ENCODE assay signal across 9 cellular contexts in genomic region chr18:25352629-25353005, GRCh38. TPM values are rescaled to one million over a fixed set of nuclear protein-coding genes. Genes with fewer than 3 reads are reported as not detected.
DNase-seq lines count a peak whose midpoint lies in the region; ATAC-seq lines count a peak whose summit lies in the region.
"Had no signal": no experiment of that assay in that cellular context is flagged by ENCODE, and none has a peak within 500 bp of the region (broad histone marks: within the 10 kb centered on the region; RNA-seq: fewer than 3 reads in every experiment).

No MANE protein-coding gene starts in this region.

- H3K27ac Mint-ChIP-seq in T-cell: no peak overlapping the region
- H3K27ac Mint-ChIP-seq in stimulated activated naive CD8-positive, alpha-beta T cell treated with anti-CD3 and anti-CD28 coated beads, Interleukin-15, amount 100 ng/mL, for 72 hours: no peak overlapping the region

- H3K27me3 Mint-ChIP-seq in T-cell: peaks cover 22 to 56% of the 10 kb centered on the region in 2 donors
- peaks cover 49% of the 10 kb centered on the region for H3K27me3 Mint-ChIP-seq in stimulated activated naive CD8-positive, alpha-beta T cell treated with anti-CD3 and anti-CD28 coated beads, Interleukin-15, amount 100 ng/mL, for 72 hours

- H3K4me1 ChIP-seq in iPS-15b (ENCODE audit: control insufficient read depth, insufficient read depth, low read length) (no peaks in the 10 kb centered on the region), skeletal muscle tissue (ENCODE audit: control insufficient read depth in 3 of 3, insufficient read depth in 3 of 3, low read length in 3 of 3) (peaks cover 0 to 10% (median 6%) of the 10 kb centered on the region in 3 donors)

- CTCF ChIA-PET in T-cell (lab: Charles Lee): no interaction called here

- H3K27ac ChIP-seq in skeletal muscle tissue (ENCODE audit: low read depth, low read length): no peak overlapping the region

- no peak for DNase-seq in T-cell
- DNase-seq in germinal center (ENCODE audit: low spot score): no peak
- no peak for DNase-seq in stimulated activated naive CD8-positive, alpha-beta T cell treated with anti-CD3 and anti-CD28 coated beads, Interleukin-15, amount 100 ng/mL, for 72 hours
- no peak for DNase-seq in putamen (ENCODE audit: low spot score)
- no peak for DNase-seq in kidney tubule cell (ENCODE audit: low spot score)

- H3K9me3 Mint-ChIP-seq in T-cell: no peaks in the 10 kb centered on the region
- no peaks in the 10 kb centered on the region for H3K9me3 Mint-ChIP-seq in stimulated activated naive CD8-positive, alpha-beta T cell treated with anti-CD3 and anti-CD28 coated beads, Interleukin-15, amount 100 ng/mL, for 72 hours

- H3K9me3 ChIP-seq in iPS-15b (ENCODE audit: control insufficient read depth, insufficient read depth, low read length) (no peaks in the 10 kb centered on the region), skeletal muscle tissue (ENCODE audit: control insufficient read depth in 3 of 3, low read length in 3 of 3) (no peaks in the 10 kb centered on the region)
- H3K9me3 ChIP-seq: adrenal gland had no signal

- no peaks in the 10 kb centered on the region for H3K36me3 Mint-ChIP-seq in T-cell

- no peaks in the 10 kb centered on the region for H3K36me3 ChIP-seq in iPS-15b (ENCODE audit: control insufficient read depth, insufficient read depth, low read length)
- no peaks in the 10 kb centered on the region for H3K36me3 ChIP-seq in skeletal muscle tissue (ENCODE audit: control insufficient read depth in 3 of 3, insufficient read depth in 3 of 3, low read length in 3 of 3)
- H3K36me3 ChIP-seq: adrenal gland had no signal

- no peak for ATAC-seq in T-cell (replicated peaks in 1 of 4)
- ATAC-seq in stimulated activated naive CD8-positive, alpha-beta T cell treated with anti-CD3 and anti-CD28 coated beads, Interleukin-15, amount 100 ng/mL, for 72 hours: no peak

- H3K27me3 ChIP-seq in iPS-15b (ENCODE audit: control insufficient read depth, insufficient read depth, low read length) (peaks cover 41% of the 10 kb centered on the region), skeletal muscle tissue (ENCODE audit: control insufficient read depth in 3 of 3, insufficient read depth in 3 of 3, low read length in 3 of 3) (peaks cover 0 to 6% (median 5%) of the 10 kb centered on the region in 3 donors)
- H3K27me3 ChIP-seq: adrenal gland had no signal

- POLR2A ChIA-PET in T-cell (lab: Charles Lee): no interaction called here

- H3K4me3 ChIP-seq in GM08714 (ENCODE audit: low read length) (peak overlapping the region; percentile 42; the same call in 1 of the 2 replicates), iPS-15b (ENCODE audit: low read depth, low read length) (peak overlapping the region; percentile 49), skeletal muscle tissue (ENCODE audit: low read length in 3 of 3) (peak overlapping the region; percentile 31 to 75 (median 51))

- peak overlapping the region; percentile 55 to 85 (median 62) for H3K4me3 Mint-ChIP-seq in T-cell
- peak overlapping the region in 1 of 2 donors; percentile 60 for H3K4me3 Mint-ChIP-seq in stimulated activated naive CD8-positive, alpha-beta T cell treated with anti-CD3 and anti-CD28 coated beads, Interleukin-15, amount 100 ng/mL, for 72 hours

- peaks cover 13 to 20% (median 19%) of the 10 kb centered on the region in 3 donors for H3K4me1 Mint-ChIP-seq in T-cell
- peaks cover 17% of the 10 kb centered on the region for H3K4me1 Mint-ChIP-seq in stimulated activated naive CD8-positive, alpha-beta T cell treated with anti-CD3 and anti-CD28 coated beads, Interleukin-15, amount 100 ng/mL, for 72 hours

- H3K9ac ChIP-seq in iPS-15b (ENCODE audit: low read depth, low read length): no peak overlapping the region
- peak overlapping the region; percentile 30 to 59 (median 54) for H3K9ac ChIP-seq in skeletal muscle tissue (ENCODE audit: low read depth in 1 of 3, low read length in 3 of 3)

RNA-seq across cellular contexts. Expression of gene ZNF521, which starts 0.7 kb away (rescaled TPM):
- total RNA-seq in T-cell (1 to 10 TPM in 3 of 5 donors, under 1 TPM in 2; 0.30 to 2.3 (median 1.4) TPM), skeletal muscle tissue (40.2 TPM)

Comparison
In these comparisons a context has a peak if more than half of its experiments do, and no peak if none do; other contexts are left out.
1. RNA of gene ZNF521, which starts 0.7 kb away (total RNA-seq): 40.2 TPM in skeletal muscle tissue (single experiment); 0.30 to 2.3 TPM in T-cell; every median in the first group is over 10 times any median in the second.
2. Peak in every context shown above with its lines, with median percentiles within 50 percentile points of each other: H3K4me3 ChIP-seq.